Comparison of ENCODE assay signal across 7 cellular contexts in the genomic region with DNA sequence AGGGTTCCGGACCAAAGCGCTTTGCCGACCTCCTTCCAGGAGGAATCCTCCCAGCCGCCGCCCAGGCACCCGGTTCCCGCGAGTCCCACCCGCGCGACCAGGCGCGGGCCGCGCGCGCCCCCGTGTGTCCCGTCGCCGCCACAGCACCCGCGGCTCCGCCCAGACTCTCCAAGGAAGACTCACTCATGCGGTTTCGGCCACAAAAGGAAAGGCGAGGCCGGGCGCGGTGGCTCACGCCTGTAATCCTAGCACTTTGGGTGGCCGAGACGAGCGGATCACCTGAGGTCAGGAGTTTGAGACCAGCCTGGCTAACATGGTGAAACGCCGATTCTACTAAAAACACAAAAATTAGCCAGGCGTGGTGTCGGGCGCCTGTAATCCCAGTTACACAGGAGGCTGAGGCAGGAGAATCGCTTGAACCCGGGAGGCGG. TPM values are rescaled to one million over a fixed set of nuclear protein-coding genes. Genes with fewer than 3 reads are reported as not detected.
A peak's percentile ranks its signal among the peaks of the same experiment; 100 is the strongest.
DNase-seq lines count a peak whose midpoint lies in the region; FAIRE-seq and TF ChIP-seq lines count a peak whose summit lies in the region.

No MANE protein-coding gene starts in this region.

- no peak overlapping the region for H3K27ac ChIP-seq in SJSA1

- peaks cover 11% of the 10 kb centered on the region; the same call in 1 of the 2 replicates for H3K36me3 ChIP-seq in SJSA1

- H3K4me1 ChIP-seq in SJSA1 (replicated peaks), result peaks cover 22% of the 10 kb centered on the region

- peak; percentile 98 for TF ChIP-seq CTCF in GM10266 (IDR thresholded peaks at IDR 0.05; ENCODE audit: control insufficient read depth, insufficient read depth, low read depth, missing control alignments)

- no peak for FAIRE-seq in urothelium cell line (lab: Jason Lieb, UNC)

- peak; percentile 89 for DNase-seq in GM10266 (ENCODE audit: extremely low spot score)
- peak; percentile 93 for DNase-seq in KBM-7
- peak; percentile 88 to 91 for DNase-seq in SJSA1 (ENCODE audit: low read depth in 1 of 2, low spot score in 2 of 2)
- peak; percentile 38 to 55 (median 45) for DNase-seq in activated naive CD4-positive, alpha-beta T cell (lab: John Stamatoyannopoulos, UW)
- peak; percentile 84 for DNase-seq in germinal center (ENCODE audit: low spot score)
- DNase-seq in pons (ENCODE audit: low spot score), result peak; percentile 69
- DNase-seq in urothelium cell line (ENCODE audit: low spot score), result peak; percentile 94

- H3K27me3 ChIP-seq in SJSA1 (replicated peaks), result peaks cover 3% of the 10 kb centered on the region; the same call in 1 of the 2 replicates

- 0 out of 2 replicates have a peak overlapping the region, but pooled peaks have one; percentile 7 for H3K4me3 ChIP-seq in SJSA1

- in situ Hi-C loops in KBM-7 (cut with MboI; ENCODE audit: low pct_unique_long_range_greater_than_20kb, low sequenced_read_pairs), result no loop called here

- H3K9me3 ChIP-seq in SJSA1 (replicated peaks), result no peaks in the 10 kb centered on the region

RNA-seq across cellular contexts. Expression of gene PKMYT1, which starts 3.5 kb away (rescaled TPM):
- total RNA-seq in SJSA1 (2014; rRNA removed; shearing (Covaris generic)), result 66.4 and 80.8 TPM in 2 replicates

RNA-seq across cellular contexts. Expression of gene PAQR4, which starts 14.6 kb away (rescaled TPM):
- 29.9 and 44.0 TPM in 2 replicates for total RNA-seq in SJSA1 (2014; rRNA removed; shearing (Covaris generic))

RNA-seq across cellular contexts. Expression of gene KREMEN2, which starts 19.6 kb away (rescaled TPM):
- not detected in 2 replicates for total RNA-seq in SJSA1 (2014; rRNA removed; shearing (Covaris generic))

RNA-seq across cellular contexts. Expression of gene CLDN9, which starts 29.0 kb away (rescaled TPM):
- total RNA-seq in SJSA1 (2014; rRNA removed; shearing (Covaris generic)), result not detected in 2 replicates

RNA-seq across cellular contexts. Expression of gene CLDN6, which starts 34.3 kb away (rescaled TPM):
- not detected in 2 replicates for total RNA-seq in SJSA1 (2014; rRNA removed; shearing (Covaris generic))
